8 cellular contexts compared by ENCODE assay signal in genomic region chr2:233974530-233975071, GRCh38. TPM values are rescaled to one million over a fixed set of nuclear protein-coding genes. Genes with fewer than 3 reads are reported as not detected.
DNase-seq lines count a peak whose midpoint lies in the region; ATAC-seq, FAIRE-seq and TF ChIP-seq lines count a peak whose summit lies in the region.
"Had no signal": no experiment of that assay in that cellular context is flagged by ENCODE, and none has a peak within 500 bp of the region (broad histone marks: within the 10 kb centered on the region; RNA-seq: fewer than 3 reads in every experiment).

No MANE protein-coding gene starts in this region.

- POLR2A ChIA-PET in T-cell (lab: Charles Lee) = no interaction called here

- no peaks in the 10 kb centered on the region for H3K4me1 ChIP-seq in psoas muscle

- TF ChIP-seq CTCF in psoas muscle (IDR thresholded peaks at IDR 0.05) = no peak

- no peaks in the 10 kb centered on the region for H3K36me3 ChIP-seq in psoas muscle (ENCODE audit: insufficient read depth in 1 of 2, low read depth in 1 of 2)

- intact Hi-C loops in psoas muscle (cut with DNase I) = loop anchor here in 1 of 2 donors (5.0 to 10.0 kb wide), 2 partner anchors 573 to 1140 kb away; no protein-coding TSS in a partner anchor

- no peak overlapping the region for H3K27ac ChIP-seq in psoas muscle

- WGBS in psoas muscle, 3 donors = 18 to 29% (median 20%) methylated on average over 4 of the region's 4 CpGs

- TF ChIP-seq POLR2A in GM12892 (IDR thresholded peaks at IDR 0.05; ENCODE audit: low read depth, low read length) = no peak

- H3K4me1 Mint-ChIP-seq in T-cell = peaks cover 18 to 26% (median 24%) of the 10 kb centered on the region in 3 donors

- H3K27me3 ChIP-seq in psoas muscle (ENCODE audit: insufficient read depth in 3 of 3, low read length in 2 of 3) = peaks cover 0 to 2% (median 0%) of the 10 kb centered on the region in 3 donors

- DNase-seq in GM12892 (ENCODE audit: insufficient read length) = no peak
- DNase-seq in NOMO-1 treated with DMSO at 0.1 percent for 48 hours (lab: John Stamatoyannopoulos, UW; ENCODE audit: unreplicated experiment) = peak; percentile 83
- peak; percentile 55 to 93 for DNase-seq in dermis microvascular lymphatic vessel endothelial cell (ENCODE audit: low read depth in 2 of 2)
- DNase-seq in psoas muscle = peak; percentile 67 to 70
- DNase-seq in T-cell = no peak
- DNase-seq in DMS79 treated with DMSO at 0.1 percent for 48 hours (lab: John Stamatoyannopoulos, UW) = no peak

- H3K9me3 Mint-ChIP-seq in T-cell = no peaks in the 10 kb centered on the region

- CTCF ChIA-PET in T-cell (lab: Charles Lee) = interaction anchor here (0.7 to 1.7 kb wide), 3 partner anchors 198 to 571 kb away, joined by 3 to 4 read pairs (median 4); no protein-coding TSS in a partner anchor

- H3K4me3 Mint-ChIP-seq in T-cell = no peak overlapping the region

- H3K4me3 ChIP-seq in psoas muscle = no peak overlapping the region

- peaks cover 5 to 7% of the 10 kb centered on the region in 2 donors for H3K27me3 Mint-ChIP-seq in T-cell

- no peak overlapping the region for H3K27ac Mint-ChIP-seq in T-cell

- no peaks in the 10 kb centered on the region for H3K36me3 Mint-ChIP-seq in T-cell

- FAIRE-seq in GM12892 (lab: Jason Lieb, UNC) = peak; percentile 14

- H3K9me3 ChIP-seq in psoas muscle = no peaks in the 10 kb centered on the region

- ATAC-seq in psoas muscle = peak; percentile 67 to 95 (median 84)
- no peak for ATAC-seq in T-cell (replicated peaks in 1 of 4)
- no peak for ATAC-seq in GM18867 (IDR thresholded peaks at IDR 0.05; ENCODE audit: unreplicated experiment)

RNA-seq across cellular contexts. Expression of gene TRPM8, which starts 57.4 kb away (rescaled TPM):
- not detected for polyA plus RNA-seq in GM12892 (2012; ENCODE audit: missing spikeins)
- not detected in 2 replicates for total RNA-seq in dermis microvascular lymphatic vessel endothelial cell
- total RNA-seq in psoas muscle = not detected
- polyA plus RNA-seq in psoas muscle = not detected
- not detected for total RNA-seq in T-cell
- total RNA-seq: T-helper 1 cell treated with Interleukin-12 subunit alpha and Interleukin-12 subunit beta and Interleukin-4 antibody, amounts not matched to agents 30 ng/mL and 1 ng/mL, for 36 hours had no signal

Comparison
In these comparisons a context has a peak if more than half of its experiments do, and no peak if none do; other contexts are left out.
1. DNase-seq: peak in NOMO-1 treated with DMSO at 0.1 percent for 48 hours (single experiment), dermis microvascular lymphatic vessel endothelial cell (2 of 2) and psoas muscle (2 of 2); none in GM12892 (single experiment), T-cell (0 of 34) and DMS79 treated with DMSO at 0.1 percent for 48 hours (single experiment).
2. ATAC-seq: peak in psoas muscle (4 of 4); none in T-cell (0 of 4) and GM18867 (single experiment).